Comparison of ENCODE assay signal across 12 cellular contexts in the genomic region with DNA sequence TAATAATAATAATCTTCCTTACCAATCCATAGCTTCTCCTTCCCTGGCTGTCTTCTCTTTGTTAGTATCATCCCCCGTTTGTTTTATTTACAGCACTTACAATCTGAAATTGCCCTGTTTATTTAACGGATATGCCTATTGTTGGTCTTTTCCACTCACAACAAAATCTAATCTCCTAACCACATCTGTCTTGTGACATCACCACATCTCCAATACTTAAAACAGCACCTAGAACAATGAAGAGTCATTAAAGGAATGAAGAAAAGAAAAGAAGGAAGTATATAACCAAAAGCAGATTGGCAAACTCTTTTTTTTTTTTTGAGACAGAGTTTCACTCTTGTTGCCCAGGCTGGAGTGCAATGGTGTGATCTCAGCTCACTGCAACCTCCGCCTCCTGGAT.
"Had no signal": no experiment of that assay in that cellular context is flagged by ENCODE, and none has a peak within 500 bp of the region (broad histone marks: within the 10 kb centered on the region; RNA-seq: fewer than 3 reads in every experiment).

No MANE protein-coding gene starts in this region.

- ATAC-seq: activated T-cell treated with anti-CD3 and anti-CD28 coated beads, Interleukin-2, amount 50 U/mL, for 4 hours; psoas muscle; right lobe of liver; stimulated activated effector memory CD8-positive, alpha-beta T cell treated with anti-CD3 and anti-CD28 coated beads, Interleukin-12 subunit alpha, Interleukin-12 subunit beta, amount 100 ng/mL, for 72 hours had no signal

- H3K27ac Mint-ChIP-seq: activated CD4-positive, alpha-beta memory T cell treated with anti-CD3 and anti-CD28 coated beads for 36 hours; activated naive CD8-positive, alpha-beta T cell; stimulated activated effector memory CD8-positive, alpha-beta T cell treated with anti-CD3 and anti-CD28 coated beads, Interleukin-12 subunit alpha, Interleukin-12 subunit beta, amount 100 ng/mL, for 72 hours had no signal

- H3K36me3 ChIP-seq: right lobe of liver, thyroid gland, uterus had no signal

- H3K4me3 Mint-ChIP-seq: activated CD4-positive, alpha-beta memory T cell treated with anti-CD3 and anti-CD28 coated beads for 36 hours; activated naive CD8-positive, alpha-beta T cell; activated T-cell treated with anti-CD3 and anti-CD28 coated beads, Interleukin-2, amount 50 U/mL, for 4 hours; stimulated activated effector memory CD8-positive, alpha-beta T cell treated with anti-CD3 and anti-CD28 coated beads, Interleukin-12 subunit alpha, Interleukin-12 subunit beta, amount 100 ng/mL, for 72 hours had no signal

- H3K27me3 ChIP-seq: right lobe of liver, thyroid gland, uterus had no signal

- H3K9me3 ChIP-seq: psoas muscle, right lobe of liver, thyroid gland, uterus had no signal

- DNase-seq: activated CD4-positive, alpha-beta memory T cell treated with anti-CD3 and anti-CD28 coated beads for 36 hours; activated effector memory CD4-positive, alpha-beta T cell treated with anti-CD3 and anti-CD28 coated beads, Interleukin-2, amount 50 U/mL, for 16 hours; activated T-cell treated with anti-CD3 and anti-CD28 coated beads, Interleukin-2, amount 50 U/mL, for 4 hours; aorta; hippocampal formation; kidney glomerular epithelial cell; psoas muscle; right lobe of liver; thyroid gland; uterus had no signal

- H3K27me3 Mint-ChIP-seq: activated CD4-positive, alpha-beta memory T cell treated with anti-CD3 and anti-CD28 coated beads for 36 hours; activated naive CD8-positive, alpha-beta T cell had no signal

- H3K4me3 ChIP-seq: psoas muscle, right lobe of liver, thyroid gland, uterus had no signal

- H3K4me1 ChIP-seq: psoas muscle, right lobe of liver, uterus had no signal

- H3K9me3 Mint-ChIP-seq: activated CD4-positive, alpha-beta memory T cell treated with anti-CD3 and anti-CD28 coated beads for 36 hours; activated T-cell treated with anti-CD3 and anti-CD28 coated beads, Interleukin-2, amount 50 U/mL, for 4 hours; stimulated activated effector memory CD8-positive, alpha-beta T cell treated with anti-CD3 and anti-CD28 coated beads, Interleukin-12 subunit alpha, Interleukin-12 subunit beta, amount 100 ng/mL, for 72 hours had no signal

- H3K36me3 Mint-ChIP-seq: activated CD4-positive, alpha-beta memory T cell treated with anti-CD3 and anti-CD28 coated beads for 36 hours; activated naive CD8-positive, alpha-beta T cell; stimulated activated effector memory CD8-positive, alpha-beta T cell treated with anti-CD3 and anti-CD28 coated beads, Interleukin-12 subunit alpha, Interleukin-12 subunit beta, amount 100 ng/mL, for 72 hours had no signal

- H3K27ac ChIP-seq: psoas muscle, right lobe of liver, thyroid gland, uterus had no signal
